ENCODE assay signal across 9 cellular contexts in the genomic region with DNA sequence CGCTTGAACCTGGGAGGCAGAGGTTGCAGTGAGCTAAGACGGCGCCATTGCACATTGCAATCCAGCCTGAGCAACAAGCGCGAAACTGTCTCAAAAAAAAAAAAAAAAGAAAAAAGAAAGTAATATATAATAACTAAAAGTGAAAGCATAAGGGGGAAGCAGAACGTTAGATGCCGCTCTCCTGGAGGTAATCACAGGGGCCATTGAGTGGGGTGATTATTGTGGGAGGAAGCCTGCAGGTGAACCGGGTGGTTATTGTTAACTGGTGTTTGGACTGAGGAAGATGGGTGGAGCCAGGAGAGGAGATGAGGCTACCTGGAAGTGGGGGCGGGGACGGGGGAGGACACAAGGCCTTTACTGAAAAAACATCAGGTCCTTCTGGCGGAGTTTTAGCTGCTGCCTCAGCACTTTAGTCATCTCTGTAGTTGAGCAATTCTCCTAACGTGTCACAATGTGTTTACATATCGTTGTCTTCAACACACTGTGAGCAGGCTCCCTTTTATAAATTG. TPM values are rescaled to one million over a fixed set of nuclear protein-coding genes. Genes with fewer than 3 reads are reported as not detected.
DNase-seq lines count a peak whose midpoint lies in the region; ATAC-seq and TF ChIP-seq lines count a peak whose summit lies in the region.
"Had no signal": no experiment of that assay in that cellular context is flagged by ENCODE, and none has a peak within 500 bp of the region (broad histone marks: within the 10 kb centered on the region; RNA-seq: fewer than 3 reads in every experiment).

No MANE protein-coding gene starts in this region.

- H3K4me1 ChIP-seq in Karpas-422 (ENCODE audit: low read length): no peaks in the 10 kb centered on the region

- 0 out of 2 replicates have a peak, but pooled peaks cover 5% of the 10 kb centered on the region for H4K20me1 ChIP-seq in Karpas-422 (ENCODE audit: insufficient read depth, low read depth, low read length)

- no peaks in the 10 kb centered on the region for H3K79me2 ChIP-seq in Karpas-422 (ENCODE audit: low read length)

- peaks cover 4% of the 10 kb centered on the region for H3K36me3 Mint-ChIP-seq in activated CD4-positive, alpha-beta T cell treated with anti-CD3 and anti-CD28 coated beads, Interleukin-2, amount 10 ng/mL, durations not matched to agents 7 days and 5 days (ENCODE audit: low read depth)

- H3K27ac ChIP-seq in Karpas-422 (ENCODE audit: low read length): no peak overlapping the region

- H3K4me1 Mint-ChIP-seq in activated CD4-positive, alpha-beta T cell treated with anti-CD3 and anti-CD28 coated beads, Interleukin-2, amount 10 ng/mL, durations not matched to agents 7 days and 5 days: peaks cover 23% of the 10 kb centered on the region

- no peak overlapping the region for H3K4me3 ChIP-seq in fibroblast of the aortic adventitia (ENCODE audit: low read depth, low read length)
- no peak overlapping the region for H3K4me3 ChIP-seq in Karpas-422 (ENCODE audit: low read length)
- H3K4me3 ChIP-seq: BLaER1 treated with 17β-estradiol and CSF1 and Interleukin-3, amounts not matched to agents 10 nM and 100 nM had no signal

- peak overlapping the region; percentile 64 for H3K4me3 Mint-ChIP-seq in activated CD4-positive, alpha-beta T cell treated with anti-CD3 and anti-CD28 coated beads, Interleukin-2, amount 10 ng/mL, durations not matched to agents 7 days and 5 days

- no peaks in the 10 kb centered on the region for H3K27me3 ChIP-seq in Karpas-422 (ENCODE audit: low read length)

- peak overlapping the region; percentile 92 for H3K27ac Mint-ChIP-seq in activated CD4-positive, alpha-beta T cell treated with anti-CD3 and anti-CD28 coated beads, Interleukin-2, amount 10 ng/mL, durations not matched to agents 7 days and 5 days

- no peak overlapping the region for H3K4me2 ChIP-seq in Karpas-422 (ENCODE audit: low read depth, low read length, poor library complexity, severe bottlenecking)

- no peaks in the 10 kb centered on the region for H3K36me3 ChIP-seq in Karpas-422 (ENCODE audit: insufficient read depth, low read length)
- H3K36me3 ChIP-seq: BLaER1 treated with 17β-estradiol and CSF1 and Interleukin-3, amounts not matched to agents 10 nM and 100 nM had no signal

- DNase-seq in activated gamma-delta T cell treated with Interleukin-2 at 50 U/mL for 16 hours (peak; percentile 9), activated gamma-delta T cell (lab: John Stamatoyannopoulos, UW) (no peak), fibroblast of the aortic adventitia (ENCODE audit: low read depth) (peak; percentile 43), HUDEP-2 (lab: John Stamatoyannopoulos, UW; ENCODE audit: unreplicated experiment in 76 of 76) (no peak), Karpas-422 (no peak)
- peak; percentile 62 for DNase-seq in activated CD4-positive, alpha-beta T cell treated with anti-CD3 and anti-CD28 coated beads, Interleukin-2, amount 10 ng/mL, durations not matched to agents 7 days and 5 days
- DNase-seq in stimulated activated CD8-positive, alpha-beta memory T cell treated with anti-CD3 and anti-CD28 coated beads, Interleukin-2, amount 100 ng/mL, for 48 hours (ENCODE audit: low read depth in 2 of 2): peak; percentile 23 to 53

- CTCF ChIA-PET in activated CD4-positive, alpha-beta T cell treated with anti-CD3 and anti-CD28 coated beads, Interleukin-2, amount 10 ng/mL, durations not matched to agents 7 days and 5 days (lab: Charles Lee): interaction anchor here (0.6 to 1.2 kb wide), 9 partner anchors 8 to 519 kb away, joined by 3 to 6 read pairs (median 3); no protein-coding TSS in a partner anchor

- POLR2A ChIA-PET in activated CD4-positive, alpha-beta T cell treated with anti-CD3 and anti-CD28 coated beads, Interleukin-2, amount 10 ng/mL, durations not matched to agents 7 days and 5 days (lab: Charles Lee): interaction anchor here (0.7 kb wide), 1 partner anchor 12 kb away, joined by 3 read pairs; no protein-coding TSS in a partner anchor

- H3K9ac ChIP-seq in Karpas-422 (ENCODE audit: low read length): no peak overlapping the region

- H3K9me3 Mint-ChIP-seq in activated CD4-positive, alpha-beta T cell treated with anti-CD3 and anti-CD28 coated beads, Interleukin-2, amount 10 ng/mL, durations not matched to agents 7 days and 5 days: no peaks in the 10 kb centered on the region

- no peak for TF ChIP-seq CTCF in fibroblast of the aortic adventitia (IDR thresholded peaks at IDR 0.05; ENCODE audit: insufficient read depth, low read length)

- no peak overlapping the region for H2AFZ ChIP-seq in Karpas-422 (ENCODE audit: low read length)

- no peaks in the 10 kb centered on the region for H3K9me2 ChIP-seq in Karpas-422 (replicated peaks; ENCODE audit: insufficient read depth, low read length)

- peaks cover 12% of the 10 kb centered on the region for H3K27me3 Mint-ChIP-seq in activated CD4-positive, alpha-beta T cell treated with anti-CD3 and anti-CD28 coated beads, Interleukin-2, amount 10 ng/mL, durations not matched to agents 7 days and 5 days

- ATAC-seq in HG03575 (IDR thresholded peaks at IDR 0.05; ENCODE audit: extremely low read depth, insufficient number of reproducible peaks, low FRiP score, unreplicated experiment): peak; percentile 35

- no peaks in the 10 kb centered on the region for H3K9me3 ChIP-seq in Karpas-422 (ENCODE audit: low read length)
- H3K9me3 ChIP-seq: BLaER1 treated with 17β-estradiol and CSF1 and Interleukin-3, amounts not matched to agents 10 nM and 100 nM had no signal

RNA-seq across cellular contexts. Expression of gene TJP2, which starts 5.3 kb away (rescaled TPM):
- 10 to 100 TPM; 21.4 to 24.5 TPM for total RNA-seq in activated CD4-positive, alpha-beta T cell treated with anti-CD3 and anti-CD28 coated beads, Interleukin-2, amount 10 ng/mL, durations not matched to agents 7 days and 5 days
- 61.7 and 105 TPM in 2 replicates for total RNA-seq in fibroblast of the aortic adventitia (ENCODE audit: low replicate concordance)
- 2.3 and 4.0 TPM in 2 replicates for total RNA-seq in Karpas-422 (2014; rRNA removed; shearing (Covaris generic); ENCODE audit: low replicate concordance)

Comparison
In these comparisons a context has a peak if more than half of its experiments do, and no peak if none do; other contexts are left out.
1. DNase-seq: peak in activated gamma-delta T cell treated with Interleukin-2 at 50 U/mL for 16 hours (single experiment), activated CD4-positive, alpha-beta T cell treated with anti-CD3 and anti-CD28 coated beads, Interleukin-2, amount 10 ng/mL, durations not matched to agents 7 days and 5 days (single experiment), fibroblast of the aortic adventitia (single experiment) and stimulated activated CD8-positive, alpha-beta memory T cell treated with anti-CD3 and anti-CD28 coated beads, Interleukin-2, amount 100 ng/mL, for 48 hours (2 of 2); none in activated gamma-delta T cell (single experiment), HUDEP-2 (0 of 76) and Karpas-422 (single experiment).